In genomic region chr15:90818251-90819210, GRCh38 we compare ENCODE assay signal across 8 cellular contexts. TPM values are rescaled to one million over a fixed set of nuclear protein-coding genes. Genes with fewer than 3 reads are reported as not detected.
DNase-seq lines count a peak whose midpoint lies in the region; ATAC-seq and TF ChIP-seq lines count a peak whose summit lies in the region.

No MANE protein-coding gene starts in this region.

- peak overlapping the region; percentile 70 for H3K27ac Mint-ChIP-seq in activated naive CD8-positive, alpha-beta T cell treated with anti-CD3 and anti-CD28 coated beads, Interleukin-2, amount 50 U/mL, for 24 hours
- peak overlapping the region; percentile 65 to 79 (median 76) for H3K27ac Mint-ChIP-seq in nephron

- H3K4me3 Mint-ChIP-seq in activated naive CD8-positive, alpha-beta T cell treated with anti-CD3 and anti-CD28 coated beads, Interleukin-2, amount 50 U/mL, for 24 hours = peak overlapping the region; percentile 24
- H3K4me3 Mint-ChIP-seq in nephron = peak overlapping the region in 1 of 3 experiments; percentile 8

- H3K36me3 Mint-ChIP-seq in activated naive CD8-positive, alpha-beta T cell treated with anti-CD3 and anti-CD28 coated beads, Interleukin-2, amount 50 U/mL, for 24 hours (ENCODE audit: low read depth) = peaks cover 15% of the 10 kb centered on the region
- H3K36me3 Mint-ChIP-seq in nephron (ENCODE audit: low read depth) = peaks cover 10% of the 10 kb centered on the region

- H3K27me3 Mint-ChIP-seq in activated naive CD8-positive, alpha-beta T cell treated with anti-CD3 and anti-CD28 coated beads, Interleukin-2, amount 50 U/mL, for 24 hours = no peaks in the 10 kb centered on the region
- H3K27me3 Mint-ChIP-seq in nephron (ENCODE audit: low read depth) = peaks cover 3% of the 10 kb centered on the region

- DNase-seq in BE2C (peak; percentile 78), NCI-H526 (lab: John Stamatoyannopoulos, UW) (peak; percentile 74 to 95), NCI-H2029 treated with DMSO at 0.1 percent for 48 hours (lab: John Stamatoyannopoulos, UW) (no peak), COLO829 (ENCODE audit: low spot score) (no peak)
- peak; percentile 40 for DNase-seq in activated naive CD8-positive, alpha-beta T cell treated with anti-CD3 and anti-CD28 coated beads, Interleukin-2, amount 50 U/mL, for 24 hours

- peaks cover 54% of the 10 kb centered on the region for H3K4me1 Mint-ChIP-seq in activated naive CD8-positive, alpha-beta T cell treated with anti-CD3 and anti-CD28 coated beads, Interleukin-2, amount 50 U/mL, for 24 hours
- peaks cover 34% of the 10 kb centered on the region for H3K4me1 Mint-ChIP-seq in nephron

- no peaks in the 10 kb centered on the region for H3K9me3 Mint-ChIP-seq in activated naive CD8-positive, alpha-beta T cell treated with anti-CD3 and anti-CD28 coated beads, Interleukin-2, amount 50 U/mL, for 24 hours
- no peaks in the 10 kb centered on the region for H3K9me3 Mint-ChIP-seq in nephron

- H3K4me3 ChIP-seq in BE2C (ENCODE audit: low read depth, low read length) = no peak overlapping the region

- TF ChIP-seq CTCF in BE2C (IDR thresholded peaks at IDR 0.05; ENCODE audit: low read depth, low read length) (peak; percentile 49), nephron (IDR thresholded peaks at IDR 0.05; ENCODE audit: unreplicated experiment in 3 of 3) (peak in 1 of 3 experiments; percentile 19)

- H3K27me3 ChIP-seq in BE2C = no peaks in the 10 kb centered on the region

- no peaks in the 10 kb centered on the region for H3K9me3 ChIP-seq in BE2C

- no peaks in the 10 kb centered on the region; the same call in 1 of the 2 replicates for H3K36me3 ChIP-seq in BE2C

- peak; percentile 47 for ATAC-seq in GM19467 (IDR thresholded peaks at IDR 0.05; ENCODE audit: unreplicated experiment)
- peak; percentile 67 for ATAC-seq in activated naive CD8-positive, alpha-beta T cell treated with anti-CD3 and anti-CD28 coated beads, Interleukin-2, amount 50 U/mL, for 24 hours
- ATAC-seq in HG02610 (IDR thresholded peaks at IDR 0.05; ENCODE audit: unreplicated experiment) = no peak

- peaks cover 11% of the 10 kb centered on the region for H3K4me1 ChIP-seq in BE2C

RNA-seq across cellular contexts. Expression of gene FURIN, which starts 49.9 kb away (rescaled TPM):
- 41.1 TPM for polyA plus RNA-seq in BE2C (2012; ENCODE audit: insufficient read depth, insufficient read length, low read depth)

Comparison
In these comparisons a context has a peak if more than half of its experiments do, and no peak if none do; other contexts are left out.
1. DNase-seq: peak in BE2C (single experiment), NCI-H526 (2 of 2) and activated naive CD8-positive, alpha-beta T cell treated with anti-CD3 and anti-CD28 coated beads, Interleukin-2, amount 50 U/mL, for 24 hours (single experiment); none in NCI-H2029 treated with DMSO at 0.1 percent for 48 hours (single experiment) and COLO829 (single experiment).